ENCODE assay signal across 8 cellular contexts in the genomic region with DNA sequence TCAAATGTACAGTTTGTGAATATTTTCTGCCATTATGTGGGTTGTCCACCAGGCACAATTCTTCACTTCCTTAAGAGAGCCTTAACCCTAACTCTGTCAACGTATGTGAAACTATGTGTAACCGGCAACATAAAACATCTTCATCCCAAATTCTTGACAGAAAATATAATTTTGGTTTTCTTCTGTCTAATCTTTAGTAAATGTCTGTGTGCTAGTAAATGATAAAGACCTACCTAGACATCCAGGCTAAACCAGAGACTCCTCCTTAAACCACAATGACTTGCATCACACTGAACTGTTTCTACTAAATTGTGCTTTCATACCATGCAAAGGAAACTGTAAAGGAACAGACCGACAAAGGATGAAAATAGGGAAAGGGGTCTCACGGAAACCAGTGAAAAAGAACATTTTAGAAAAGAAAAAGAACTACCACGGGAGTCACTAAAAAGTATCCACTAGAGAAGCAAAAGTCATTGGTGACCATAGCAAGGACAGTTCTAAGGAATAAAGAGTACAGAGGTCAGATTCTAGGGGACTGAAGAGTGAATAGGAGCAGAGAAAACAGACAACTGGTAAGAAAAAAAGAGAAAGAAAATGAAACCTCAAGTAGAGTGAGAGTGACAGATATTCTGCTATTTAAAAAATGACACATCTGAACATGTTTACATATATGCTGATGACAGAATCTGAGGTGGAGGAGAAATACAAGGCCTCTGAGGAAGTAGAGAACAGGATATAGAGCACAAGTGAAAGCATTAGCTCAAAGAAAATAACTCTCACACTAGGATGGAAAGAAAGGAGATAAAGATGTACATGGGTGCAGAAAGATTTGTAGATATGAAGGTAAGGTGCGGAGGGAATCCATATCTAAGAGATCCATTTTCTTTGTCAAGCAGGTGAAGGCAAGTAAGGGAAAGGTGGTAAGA. TPM values are rescaled to one million over a fixed set of nuclear protein-coding genes. Genes with fewer than 3 reads are reported as not detected.
DNase-seq lines count a peak whose midpoint lies in the region; ATAC-seq and TF ChIP-seq lines count a peak whose summit lies in the region.

No MANE protein-coding gene starts in this region.

- dilution Hi-C loops in mammary epithelial cell (cut with HindIII; ENCODE audit: low sequenced_read_pairs) = no loop called here

- H3K36me3 Mint-ChIP-seq in CD4-positive, CD25-positive, alpha-beta regulatory T cell = peaks cover 22% of the 10 kb centered on the region

- H3K4me3 ChIP-seq in CD4-positive, CD25-positive, alpha-beta regulatory T cell (ENCODE audit: low read depth, low read length) = peak overlapping the region; percentile 28
- H3K4me3 ChIP-seq in Jurkat, Clone E6-1 (ENCODE audit: low read length) = peak overlapping the region; percentile 39
- no peak overlapping the region for H3K4me3 ChIP-seq in mammary epithelial cell (replicated peaks in 1 of 3; ENCODE audit: insufficient read depth in 1 of 3, low read depth in 2 of 3, low read length in 3 of 3)
- no peak overlapping the region for H3K4me3 ChIP-seq in vagina

- TF ChIP-seq CTCF in mammary epithelial cell (conservative IDR thresholded peaks at IDR 0.05 in 1 of 2, IDR thresholded peaks at IDR 0.05 in 1 of 2; ENCODE audit: extremely low read depth in 1 of 2, insufficient read depth in 1 of 2, low read depth in 1 of 2, low read length in 2 of 2) (no peak), vagina (IDR thresholded peaks at IDR 0.05) (no peak)

- no peaks in the 10 kb centered on the region for H3K9me3 ChIP-seq in CD4-positive, CD25-positive, alpha-beta regulatory T cell (ENCODE audit: control insufficient read depth in 2 of 2, low read length in 2 of 2)
- no peaks in the 10 kb centered on the region for H3K9me3 ChIP-seq in mammary epithelial cell (replicated peaks; ENCODE audit: insufficient read depth, low read length)
- no peaks in the 10 kb centered on the region for H3K9me3 ChIP-seq in vagina

- peak overlapping the region; percentile 0 to 64 (median 42) for H3K4me3 Mint-ChIP-seq in CD4-positive, CD25-positive, alpha-beta regulatory T cell

- peak overlapping the region; percentile 39 to 88 (median 85) for H3K27ac Mint-ChIP-seq in CD4-positive, CD25-positive, alpha-beta regulatory T cell

- H3K79me2 ChIP-seq in mammary epithelial cell (ENCODE audit: insufficient read depth, low read length) = peaks cover 78% of the 10 kb centered on the region

- no peaks in the 10 kb centered on the region for H4K20me1 ChIP-seq in mammary epithelial cell (ENCODE audit: insufficient read depth, low read length)

- WGBS in mammary epithelial cell (ENCODE audit: low coverage, missing lambda C conversion rate) = 96% methylated on average over 6 of the region's 6 CpGs

- no peak overlapping the region for H3K9ac ChIP-seq in mammary epithelial cell (ENCODE audit: insufficient read depth, low read length)

- peak; percentile 74 to 83 for ATAC-seq in CD4-positive, CD25-positive, alpha-beta regulatory T cell (ENCODE audit: low read depth in 2 of 2)
- ATAC-seq in GM21381 (IDR thresholded peaks at IDR 0.05; ENCODE audit: unreplicated experiment) = peak; percentile 67

- in situ Hi-C loops in mammary epithelial cell (cut with MboI; ENCODE audit: low sequenced_read_pairs in 2 of 2) (no loop called here), ACHN (cut with HindIII; ENCODE audit: low pct_ligation_motif_present, low pct_unique_long_range_greater_than_20kb, low sequenced_read_pairs) (no loop called here)

- CTCF ChIA-PET in mammary epithelial cell (lab: Charles Lee; ENCODE audit: low non-redundant PET) = no interaction called here

- BruUV-seq in mammary epithelial cell (replicated peaks; lab: Mats Ljungman, UMichigan) = no TSS peak

- H3K4me1 Mint-ChIP-seq in CD4-positive, CD25-positive, alpha-beta regulatory T cell = peaks cover 26 to 41% (median 32%) of the 10 kb centered on the region in 4 donors

- DNase-seq in CD4-positive, CD25-positive, alpha-beta regulatory T cell = peak in 2 of 3 donors; percentile 28 to 76
- DNase-seq in Jurkat, Clone E6-1 (ENCODE audit: low read depth, low spot score) = peak; percentile 81
- DNase-seq in mammary epithelial cell (peak; percentile 38), GM19238 (ENCODE audit: insufficient read length, low spot score) (no peak), ACHN (no peak), ecto neural progenitor cell (ENCODE audit: low spot score) (no peak), vagina (ENCODE audit: extremely low spot score in 2 of 2) (no peak)

- no peak for TF ChIP-seq POLR2A in vagina (IDR thresholded peaks at IDR 0.05)

- H3K27me3 ChIP-seq in CD4-positive, CD25-positive, alpha-beta regulatory T cell (ENCODE audit: control insufficient read depth, insufficient read depth, low read length) = no peaks in the 10 kb centered on the region
- H3K27me3 ChIP-seq in mammary epithelial cell (ENCODE audit: insufficient read depth, low read length) (no peaks in the 10 kb centered on the region), vagina (no peaks in the 10 kb centered on the region)

- intact Hi-C loops in mammary epithelial cell (cut with micrococcal nuclease) (loop anchor here (5.0 kb wide), 1 partner anchor 50 kb away; a partner anchor contains a TSS), vagina (cut with DNase I) (no loop called here)

- H3K4me1 ChIP-seq in CD4-positive, CD25-positive, alpha-beta regulatory T cell (ENCODE audit: control insufficient read depth, insufficient read depth, low read length, poor library complexity, severe bottlenecking) = peaks cover 20% of the 10 kb centered on the region
- H3K4me1 ChIP-seq in mammary epithelial cell (ENCODE audit: insufficient read depth, low read length) (peaks cover 18% of the 10 kb centered on the region), vagina (peaks cover 15% of the 10 kb centered on the region)

- no peak overlapping the region for H3K4me2 ChIP-seq in mammary epithelial cell (ENCODE audit: insufficient read depth, low read depth, low read length)

- H3K36me3 ChIP-seq in CD4-positive, CD25-positive, alpha-beta regulatory T cell (ENCODE audit: control insufficient read depth, insufficient read depth, low read length) = peaks cover 9% of the 10 kb centered on the region
- H3K36me3 ChIP-seq in mammary epithelial cell (ENCODE audit: insufficient read depth, low read length) (peaks cover 4% of the 10 kb centered on the region), vagina (no peaks in the 10 kb centered on the region)

- no peaks in the 10 kb centered on the region for H3K9me3 Mint-ChIP-seq in CD4-positive, CD25-positive, alpha-beta regulatory T cell

- H3K27me3 Mint-ChIP-seq in CD4-positive, CD25-positive, alpha-beta regulatory T cell = no peaks in the 10 kb centered on the region

- H2AFZ ChIP-seq in mammary epithelial cell (ENCODE audit: low read depth, low read length) = no peak overlapping the region

- H3K27ac ChIP-seq in CD4-positive, CD25-positive, alpha-beta regulatory T cell (ENCODE audit: insufficient read depth, low read length, poor library complexity, severe bottlenecking) = peak overlapping the region; percentile 58
- H3K27ac ChIP-seq in mammary epithelial cell (ENCODE audit: insufficient read depth, low read depth, low read length) = no peak overlapping the region
- H3K27ac ChIP-seq in vagina = no peak overlapping the region

RNA-seq across cellular contexts. Expression of a gene that starts 49.4 kb away (rescaled TPM):
- 33.2 TPM for total RNA-seq in CD4-positive, CD25-positive, alpha-beta regulatory T cell
- 10 to 100 TPM in 3 of 4 donors, 1 to 10 TPM in 1; 10.0 to 17.0 (median 12.1) TPM for polyA plus RNA-seq in CD4-positive, CD25-positive, alpha-beta regulatory T cell
- polyA plus RNA-seq in Jurkat, Clone E6-1 (2012; ENCODE audit: insufficient read depth, insufficient read length) = 6.4 TPM
- total RNA-seq in mammary epithelial cell (10 to 100 TPM; 27.3 to 69.2 TPM), vagina (29.5 TPM)
- 11.4 TPM for polyA plus RNA-seq in mammary epithelial cell
- polyA minus RNA-seq in mammary epithelial cell = 12.3 TPM

Comparison
In these comparisons a context has a peak if more than half of its experiments do, and no peak if none do; other contexts are left out.
1. DNase-seq: peak in CD4-positive, CD25-positive, alpha-beta regulatory T cell (2 of 3), Jurkat, Clone E6-1 (single experiment) and mammary epithelial cell (single experiment); none in GM19238 (single experiment), ACHN (single experiment), ecto neural progenitor cell (single experiment) and vagina (0 of 2).
2. H3K4me3 ChIP-seq: peak in CD4-positive, CD25-positive, alpha-beta regulatory T cell (single experiment) and Jurkat, Clone E6-1 (single experiment); none in mammary epithelial cell (0 of 3) and vagina (0 of 2).